13 cellular contexts compared by ENCODE assay signal in genomic region chr11:117159892-117160291, GRCh38.
"Had no signal": no experiment of that assay in that cellular context is flagged by ENCODE, and none has a peak within 500 bp of the region (broad histone marks: within the 10 kb centered on the region; RNA-seq: fewer than 3 reads in every experiment).

No MANE protein-coding gene starts in this region.

- H3K9me3 Mint-ChIP-seq: neural progenitor cell; stimulated activated memory B cell treated with anti-CD40 and anti-IgM and Interleukin-4, amounts not matched to agents 10 μg/mL and 1 μg/mL and 100 μg/mL, for 72 hours had no signal

- H3K4me2 ChIP-seq: neural progenitor cell had no signal

- H3K4me3 Mint-ChIP-seq: neural progenitor cell; stimulated activated memory B cell treated with anti-CD40 and anti-IgM and Interleukin-4, amounts not matched to agents 10 μg/mL and 1 μg/mL and 100 μg/mL, for 72 hours had no signal

- H3K27me3 ChIP-seq: neural progenitor cell, tibial artery, uterus had no signal

- H2AFZ ChIP-seq: neural progenitor cell had no signal

- DNase-seq: activated CD4-positive, alpha-beta T cell treated with anti-CD3 and anti-CD28 coated beads, Interleukin-2, amount 50 U/mL, for 48 hours; activated CD4-positive, CD25-positive, alpha-beta regulatory T cell treated with anti-CD3 and anti-CD28 coated beads, Interleukin-2, amount 50 U/mL, for 72 hours; activated gamma-delta T cell; activated T-cell treated with anti-CD3 and anti-CD28 coated beads, Interleukin-2, amount 50 U/mL, for 48 hours; dermis blood vessel endothelial cell; foreskin melanocyte; head of caudate nucleus; SW 1271; tibial artery; uterus had no signal

- H3K27me3 Mint-ChIP-seq: stimulated activated memory B cell treated with anti-CD40 and anti-IgM and Interleukin-4, amounts not matched to agents 10 μg/mL and 1 μg/mL and 100 μg/mL, for 72 hours had no signal

- H3K4me3 ChIP-seq: neural progenitor cell, tibial artery, uterus had no signal

- H3K27ac Mint-ChIP-seq: neural progenitor cell had no signal

- H3K9ac ChIP-seq: neural progenitor cell had no signal

- ATAC-seq: stimulated activated memory B cell treated with anti-CD40 and anti-IgM and Interleukin-4, amounts not matched to agents 10 μg/mL and 1 μg/mL and 100 μg/mL, for 72 hours had no signal

- H3K27ac ChIP-seq: epithelial cell of prostate, neural progenitor cell, tibial artery, uterus had no signal

- H3K4me1 Mint-ChIP-seq: neural progenitor cell had no signal

- H3K4me1 ChIP-seq: neural progenitor cell had no signal
